Comparison of ENCODE assay signal across 8 cellular contexts in the genomic region with DNA sequence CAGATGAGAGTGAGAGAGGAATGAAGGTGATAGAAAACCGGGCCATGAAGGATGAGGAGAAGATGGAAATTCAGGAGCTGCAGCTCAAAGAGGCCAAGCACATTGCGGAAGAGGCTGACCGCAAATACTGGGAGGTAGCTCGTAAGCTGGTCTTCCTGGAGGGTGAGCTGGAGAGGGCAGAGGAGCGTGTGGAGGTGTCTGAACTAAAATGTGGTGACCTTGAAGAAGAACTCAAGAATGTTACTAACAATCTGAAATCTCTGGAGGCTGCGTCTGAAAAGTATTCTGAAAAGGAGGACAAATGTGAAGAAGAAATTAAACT.
DNase-seq lines count a peak whose midpoint lies in the region; ATAC-seq and TF ChIP-seq lines count a peak whose summit lies in the region.

No MANE protein-coding gene starts in this region.

- peaks cover 28% of the 10 kb centered on the region for H3K4me1 Mint-ChIP-seq in activated CD8-positive, alpha-beta T cell treated with anti-CD3 and anti-CD28 coated beads for 36 hours (ENCODE audit: low read depth)

- TF ChIP-seq CTCF in activated CD8-positive, alpha-beta T cell treated with anti-CD3 and anti-CD28 coated beads for 36 hours (IDR thresholded peaks at IDR 0.05): no peak
- TF ChIP-seq CTCF in left ventricle myocardium inferior (IDR thresholded peaks at IDR 0.05; ENCODE audit: borderline replicate concordance) (no peak), GM13977 (IDR thresholded peaks at IDR 0.05; ENCODE audit: extremely low read depth, insufficient read depth, missing control alignments) (no peak)

- H3K27me3 ChIP-seq in HUES6 (ENCODE audit: control insufficient read depth, insufficient read depth, low read length) (no peaks in the 10 kb centered on the region; the same call in 1 of the 2 replicates), left ventricle myocardium inferior (ENCODE audit: low read depth) (no peaks in the 10 kb centered on the region)

- ATAC-seq in GM21423 (IDR thresholded peaks at IDR 0.05; ENCODE audit: unreplicated experiment): peak; percentile 30
- ATAC-seq in activated CD8-positive, alpha-beta T cell treated with anti-CD3 and anti-CD28 coated beads for 36 hours: peak; percentile 37

- no peaks in the 10 kb centered on the region for H3K36me3 Mint-ChIP-seq in activated CD8-positive, alpha-beta T cell treated with anti-CD3 and anti-CD28 coated beads for 36 hours (ENCODE audit: low read depth)

- H3K27ac ChIP-seq in HUES6 (ENCODE audit: low read depth, low read length) (no peak overlapping the region), left ventricle myocardium inferior (replicated peaks) (peak overlapping the region; percentile 85)

- no peaks in the 10 kb centered on the region for H3K27me3 Mint-ChIP-seq in activated CD8-positive, alpha-beta T cell treated with anti-CD3 and anti-CD28 coated beads for 36 hours

- CTCF ChIA-PET in activated CD8-positive, alpha-beta T cell treated with anti-CD3 and anti-CD28 coated beads for 36 hours (lab: Charles Lee): interaction anchor here (1.0 to 1.7 kb wide), 4 partner anchors 42 to 695 kb away, joined by 3 to 6 read pairs (median 3); no protein-coding TSS in a partner anchor

- peak overlapping the region; percentile 78 for H3K27ac Mint-ChIP-seq in activated CD8-positive, alpha-beta T cell treated with anti-CD3 and anti-CD28 coated beads for 36 hours

- H3K36me3 ChIP-seq in HUES6 (ENCODE audit: control insufficient read depth, insufficient read depth, low read length): no peaks in the 10 kb centered on the region
- no peaks in the 10 kb centered on the region for H3K36me3 ChIP-seq in left ventricle myocardium inferior

- DNase-seq in COLO668 (lab: John Stamatoyannopoulos, UW; ENCODE audit: unreplicated experiment) (peak; percentile 43), left ventricle myocardium inferior (no peak), skeletal muscle cell (ENCODE audit: low read depth) (no peak), RKO (ENCODE audit: low spot score) (no peak), GM13977 (ENCODE audit: low spot score) (no peak)
- no peak for DNase-seq in activated CD8-positive, alpha-beta T cell treated with anti-CD3 and anti-CD28 coated beads for 36 hours

- H3K9me3 ChIP-seq in HUES6 (ENCODE audit: control insufficient read depth, insufficient read depth, low read depth, low read length) (no peaks in the 10 kb centered on the region), left ventricle myocardium inferior (replicated peaks) (no peaks in the 10 kb centered on the region)

- H3K9me3 Mint-ChIP-seq in activated CD8-positive, alpha-beta T cell treated with anti-CD3 and anti-CD28 coated beads for 36 hours: no peaks in the 10 kb centered on the region

- H3K4me3 ChIP-seq in HUES6 (ENCODE audit: low read depth, low read length) (peak overlapping the region; percentile 62), left ventricle myocardium inferior (peak overlapping the region; percentile 73), skeletal muscle cell (ENCODE audit: low read depth, low read length) (peak overlapping the region; percentile 39)

- POLR2A ChIA-PET in activated CD8-positive, alpha-beta T cell treated with anti-CD3 and anti-CD28 coated beads for 36 hours (lab: Charles Lee): interaction anchor here (0.6 to 1.2 kb wide), 2 partner anchors 10 to 42 kb away, joined by 3 read pairs; no protein-coding TSS in a partner anchor

- in situ Hi-C loops in GM13977 (cut with MboI; ENCODE audit: low pct_unique_long_range_greater_than_20kb, low sequenced_read_pairs, unreplicated experiment): no loop called here

- intact Hi-C loops in activated CD8-positive, alpha-beta T cell treated with anti-CD3 and anti-CD28 coated beads for 36 hours (cut with micrococcal nuclease): loop anchor here (10.0 kb wide), 1 partner anchor 148 kb away; the partner anchor contains the start of gene SLC4A7
- intact Hi-C loops in left ventricle myocardium inferior (cut with micrococcal nuclease): no loop called here

- H3K4me3 Mint-ChIP-seq in activated CD8-positive, alpha-beta T cell treated with anti-CD3 and anti-CD28 coated beads for 36 hours: peak overlapping the region; percentile 79

- H3K4me1 ChIP-seq in HUES6 (ENCODE audit: control insufficient read depth, insufficient read depth, low read length) (no peaks in the 10 kb centered on the region), left ventricle myocardium inferior (peaks cover 12% of the 10 kb centered on the region)

- H3K9ac ChIP-seq in HUES6 (ENCODE audit: low read length): peak overlapping the region; percentile 48
